27 cellular contexts compared by ENCODE assay signal in the genomic region with DNA sequence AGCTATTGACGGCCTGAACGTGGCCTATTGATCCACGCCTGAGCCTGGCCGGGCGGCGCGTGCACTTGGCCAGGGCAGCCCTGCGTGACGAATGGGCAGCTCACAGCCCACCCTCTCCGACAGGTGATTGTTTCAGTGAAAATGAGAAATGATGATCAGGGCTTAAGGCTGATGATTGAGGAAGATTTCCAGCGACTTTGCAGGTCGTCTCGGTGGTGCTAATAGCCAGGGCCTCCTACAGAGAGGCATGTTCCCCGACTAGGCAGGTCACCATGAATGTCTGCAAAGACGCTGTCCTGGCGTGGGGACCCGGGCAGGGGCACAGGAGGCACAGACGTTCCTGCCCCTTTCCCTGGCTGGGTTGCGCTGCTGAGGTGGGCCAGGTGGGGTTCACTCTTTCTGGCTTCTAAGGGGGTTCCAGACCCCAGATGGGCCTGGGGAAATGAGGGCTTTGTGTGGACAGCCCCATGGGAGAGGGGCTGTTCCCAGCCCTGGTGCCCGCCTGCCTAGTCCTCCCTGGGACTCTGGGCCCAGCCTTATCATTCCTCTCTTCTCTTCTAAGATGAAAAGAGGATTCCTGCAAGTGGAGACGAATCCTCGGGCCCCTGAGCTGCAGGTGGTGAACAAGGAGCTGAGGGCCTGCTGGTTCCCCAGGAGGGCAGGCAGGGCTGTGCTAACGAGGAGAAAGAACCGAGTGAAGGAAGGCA.
DNase-seq lines count a peak whose midpoint lies in the region; ATAC-seq and TF ChIP-seq lines count a peak whose summit lies in the region.
"Had no signal": no experiment of that assay in that cellular context is flagged by ENCODE, and none has a peak within 500 bp of the region (broad histone marks: within the 10 kb centered on the region; RNA-seq: fewer than 3 reads in every experiment).

No MANE protein-coding gene starts in this region.

- TF ChIP-seq POLR2A in adrenal gland (IDR thresholded peaks at IDR 0.05): no peak
- no peak for TF ChIP-seq POLR2A in spleen (IDR thresholded peaks at IDR 0.05)

- no peaks in the 10 kb centered on the region for H3K27me3 ChIP-seq in adrenal gland
- H3K27me3 ChIP-seq in spleen (replicated peaks in 1 of 7): peaks cover 0 to 50% (median 10%) of the 10 kb centered on the region in 7 donors
- H3K27me3 ChIP-seq in GM23248 (replicated peaks; ENCODE audit: insufficient read depth): no peaks in the 10 kb centered on the region
- H3K27me3 ChIP-seq: hepatocyte, MG63, neutrophil, thyroid gland had no signal

- H2AFZ ChIP-seq in GM23248: no peak overlapping the region
- H2AFZ ChIP-seq: hepatocyte had no signal

- H3K36me3 ChIP-seq in adrenal gland (replicated peaks in 1 of 2): no peaks in the 10 kb centered on the region
- no peaks in the 10 kb centered on the region for H3K36me3 ChIP-seq in spleen
- no peaks in the 10 kb centered on the region for H3K36me3 ChIP-seq in GM23248 (ENCODE audit: low read depth)
- H3K36me3 ChIP-seq: esophagus muscularis mucosa, MG63, neutrophil, thyroid gland had no signal

- in situ Hi-C loops in GM23248 (cut with MboI): no loop called here

- H3K79me2 ChIP-seq in GM23248 (ENCODE audit: insufficient read depth): no peaks in the 10 kb centered on the region
- H3K79me2 ChIP-seq: hepatocyte had no signal

- H3F3A ChIP-seq in GM23248 (ENCODE audit: insufficient read depth): no peaks in the 10 kb centered on the region

- H3K4me2 ChIP-seq in GM23248 (ENCODE audit: unreplicated experiment): no peak overlapping the region
- H3K4me2 ChIP-seq: hepatocyte had no signal

- intact Hi-C loops in adrenal gland (cut with DNase I) (no loop called here), left colon (cut with DNase I, micrococcal nuclease) (no loop called here), spleen (cut with DNase I; ENCODE audit: low total_unique reads) (no loop called here)

- no peak overlapping the region for H3K4me3 ChIP-seq in adrenal gland
- H3K4me3 ChIP-seq in spleen: no peak overlapping the region
- no peak overlapping the region for H3K4me3 ChIP-seq in GM23248
- H3K4me3 ChIP-seq: esophagus muscularis mucosa, hepatocyte, lung, MG63, thyroid gland had no signal

- H3K27ac ChIP-seq in adrenal gland (peak overlapping the region in 1 of 5 donors; percentile 81), spleen (peak overlapping the region in 1 of 8 donors; percentile 28), GM23248 (no peak overlapping the region)
- H3K27ac ChIP-seq: esophagus muscularis mucosa, hepatocyte, neutrophil, thyroid gland had no signal

- H3K4me1 ChIP-seq in adrenal gland (replicated peaks in 1 of 2): peaks cover 0 to 14% of the 10 kb centered on the region in 2 donors
- peaks cover 0 to 46% (median 12%) of the 10 kb centered on the region in 6 donors for H3K4me1 ChIP-seq in spleen
- H3K4me1 ChIP-seq in GM23248 (ENCODE audit: insufficient read depth): no peaks in the 10 kb centered on the region
- H3K4me1 ChIP-seq: Caco-2, thyroid gland had no signal

- no peaks in the 10 kb centered on the region for H3K9me3 Mint-ChIP-seq in activated naive CD8-positive, alpha-beta T cell treated with anti-CD3 and anti-CD28 coated beads, Interleukin-2, amount 10 ng/mL, durations not matched to agents 7 days and 5 days
- H3K9me3 Mint-ChIP-seq in activated naive CD8-positive, alpha-beta T cell treated with anti-CD3 and anti-CD28 coated beads, Interleukin-2, amount 50 U/mL, for 24 hours: no peaks in the 10 kb centered on the region
- H3K9me3 Mint-ChIP-seq: activated B cell treated with CpG ODN at 0.5 μM for 24 hours; activated CD4-positive, alpha-beta memory T cell treated with anti-CD3 and anti-CD28 coated beads, Interleukin-2, amount 10 ng/mL, durations not matched to agents 7 days and 5 days had no signal

- whole genome bisulfite sequencing in adrenal gland, 4 donors: 79 to 87% (median 84%) methylated on average over 5 to 24 of the region's 24 CpGs
- 79 to 85% (median 83%) methylated on average over 20 to 24 of the region's 24 CpGs for WGBS in spleen, 5 donors
- 30 to 37% methylated on average over 24 of the region's 24 CpGs for WGBS in GM23248 (ENCODE audit: low coverage in 1 of 2, low lambda C conversion rate in 2 of 2, missing lambda C conversion rate in 2 of 2), 2 experiments

- DNase-seq in activated naive CD8-positive, alpha-beta T cell treated with anti-CD3 and anti-CD28 coated beads, Interleukin-2, amount 10 ng/mL, durations not matched to agents 7 days and 5 days: peak; percentile 16
- DNase-seq in activated naive CD8-positive, alpha-beta T cell treated with anti-CD3 and anti-CD28 coated beads, Interleukin-2, amount 50 U/mL, for 24 hours: no peak
- DNase-seq in adrenal gland: peak in 4 of 7 donors; percentile 5 to 50 (median 12)
- peak; percentile 1 to 15 for DNase-seq in left colon
- peak; percentile 64 for DNase-seq in spleen
- no peak for DNase-seq in superior temporal gyrus (ENCODE audit: extremely low spot score)
- no peak for DNase-seq in GM23248
- DNase-seq: ACHN; activated B cell treated with CpG ODN at 0.5 μM for 24 hours; activated CD4-positive, alpha-beta memory T cell treated with anti-CD3 and anti-CD28 coated beads, Interleukin-2, amount 10 ng/mL, durations not matched to agents 7 days and 5 days; activated T-cell treated with anti-CD3 and anti-CD28 coated beads for 4 hours; amygdala; cortex of kidney; DMS79 treated with DMSO at 0.1 percent for 48 hours; foreskin melanocyte; KBM-7; MG63; NCI-H1436; stimulated activated CD4-positive, alpha-beta T cell treated with anti-CD3 and anti-CD28 coated beads, Interleukin-12 subunit alpha, Interleukin-12 subunit beta, amount 100 ng/mL, for 4 hours; stimulated activated naive CD8-positive, alpha-beta T cell treated with anti-CD3 and anti-CD28 coated beads, Interleukin-15, Interleukin-2, amounts not matched to agents 100 U/mL and 50 U/mL, for 24 hours; thyroid gland had no signal

- POLR2A ChIA-PET in activated naive CD8-positive, alpha-beta T cell treated with anti-CD3 and anti-CD28 coated beads, Interleukin-2, amount 10 ng/mL, durations not matched to agents 7 days and 5 days (lab: Charles Lee): no interaction called here

- no peaks in the 10 kb centered on the region for H3K27me3 Mint-ChIP-seq in activated naive CD8-positive, alpha-beta T cell treated with anti-CD3 and anti-CD28 coated beads, Interleukin-2, amount 10 ng/mL, durations not matched to agents 7 days and 5 days
- H3K27me3 Mint-ChIP-seq in activated naive CD8-positive, alpha-beta T cell treated with anti-CD3 and anti-CD28 coated beads, Interleukin-2, amount 50 U/mL, for 24 hours: peaks cover 4% of the 10 kb centered on the region
- H3K27me3 Mint-ChIP-seq: activated CD4-positive, alpha-beta memory T cell treated with anti-CD3 and anti-CD28 coated beads, Interleukin-2, amount 10 ng/mL, durations not matched to agents 7 days and 5 days had no signal

- TF ChIP-seq CTCF in adrenal gland (IDR thresholded peaks at IDR 0.05): no peak
- TF ChIP-seq CTCF in spleen (IDR thresholded peaks at IDR 0.05 in 8 of 11, conservative IDR thresholded peaks at IDR 0.05 in 3 of 11): no peak

- no peak overlapping the region for H3K27ac Mint-ChIP-seq in activated naive CD8-positive, alpha-beta T cell treated with anti-CD3 and anti-CD28 coated beads, Interleukin-2, amount 10 ng/mL, durations not matched to agents 7 days and 5 days
- H3K27ac Mint-ChIP-seq in activated naive CD8-positive, alpha-beta T cell treated with anti-CD3 and anti-CD28 coated beads, Interleukin-2, amount 50 U/mL, for 24 hours: no peak overlapping the region
- H3K27ac Mint-ChIP-seq: activated B cell treated with CpG ODN at 0.5 μM for 24 hours; activated CD4-positive, alpha-beta memory T cell treated with anti-CD3 and anti-CD28 coated beads, Interleukin-2, amount 10 ng/mL, durations not matched to agents 7 days and 5 days had no signal

- H3K9me3 ChIP-seq in adrenal gland (replicated peaks in 1 of 3): no peaks in the 10 kb centered on the region
- no peaks in the 10 kb centered on the region for H3K9me3 ChIP-seq in spleen
- H3K9me3 ChIP-seq in GM23248 (ENCODE audit: low read depth): no peaks in the 10 kb centered on the region
- H3K9me3 ChIP-seq: Caco-2, esophagus muscularis mucosa, MG63, neutrophil, thyroid gland had no signal

- no peaks in the 10 kb centered on the region for H3K36me3 Mint-ChIP-seq in activated naive CD8-positive, alpha-beta T cell treated with anti-CD3 and anti-CD28 coated beads, Interleukin-2, amount 10 ng/mL, durations not matched to agents 7 days and 5 days
- H3K36me3 Mint-ChIP-seq in activated naive CD8-positive, alpha-beta T cell treated with anti-CD3 and anti-CD28 coated beads, Interleukin-2, amount 50 U/mL, for 24 hours (ENCODE audit: low read depth): no peaks in the 10 kb centered on the region

- H3K9me2 ChIP-seq in GM23248 (ENCODE audit: insufficient read depth): no peaks in the 10 kb centered on the region

- H3K4me3 Mint-ChIP-seq in activated naive CD8-positive, alpha-beta T cell treated with anti-CD3 and anti-CD28 coated beads, Interleukin-2, amount 10 ng/mL, durations not matched to agents 7 days and 5 days: no peak overlapping the region
- no peak overlapping the region for H3K4me3 Mint-ChIP-seq in activated naive CD8-positive, alpha-beta T cell treated with anti-CD3 and anti-CD28 coated beads, Interleukin-2, amount 50 U/mL, for 24 hours
- H3K4me3 Mint-ChIP-seq: activated B cell treated with CpG ODN at 0.5 μM for 24 hours; activated CD4-positive, alpha-beta memory T cell treated with anti-CD3 and anti-CD28 coated beads, Interleukin-2, amount 10 ng/mL, durations not matched to agents 7 days and 5 days had no signal

- ATAC-seq in activated naive CD8-positive, alpha-beta T cell treated with anti-CD3 and anti-CD28 coated beads, Interleukin-2, amount 10 ng/mL, durations not matched to agents 7 days and 5 days (ENCODE audit: low read depth): no peak
- no peak for ATAC-seq in activated naive CD8-positive, alpha-beta T cell treated with anti-CD3 and anti-CD28 coated beads, Interleukin-2, amount 50 U/mL, for 24 hours
- no peak for ATAC-seq in left colon
- ATAC-seq in GM21515 (IDR thresholded peaks at IDR 0.05; ENCODE audit: unreplicated experiment): no peak
- ATAC-seq: stimulated activated naive CD8-positive, alpha-beta T cell treated with anti-CD3 and anti-CD28 coated beads, Interleukin-15, Interleukin-2, amounts not matched to agents 100 U/mL and 50 U/mL, for 24 hours had no signal

- H4K20me1 ChIP-seq in GM23248 (ENCODE audit: insufficient read depth): no peaks in the 10 kb centered on the region

- no peaks in the 10 kb centered on the region for H3K4me1 Mint-ChIP-seq in activated naive CD8-positive, alpha-beta T cell treated with anti-CD3 and anti-CD28 coated beads, Interleukin-2, amount 10 ng/mL, durations not matched to agents 7 days and 5 days
- no peaks in the 10 kb centered on the region for H3K4me1 Mint-ChIP-seq in activated naive CD8-positive, alpha-beta T cell treated with anti-CD3 and anti-CD28 coated beads, Interleukin-2, amount 50 U/mL, for 24 hours
- H3K4me1 Mint-ChIP-seq: activated B cell treated with CpG ODN at 0.5 μM for 24 hours; activated CD4-positive, alpha-beta memory T cell treated with anti-CD3 and anti-CD28 coated beads, Interleukin-2, amount 10 ng/mL, durations not matched to agents 7 days and 5 days had no signal

- H3K9ac ChIP-seq in GM23248: no peak overlapping the region

Comparison
In these comparisons a context has a peak if more than half of its experiments do, and no peak if none do; other contexts are left out.
1. DNase-seq: peak in activated naive CD8-positive, alpha-beta T cell treated with anti-CD3 and anti-CD28 coated beads, Interleukin-2, amount 10 ng/mL, durations not matched to agents 7 days and 5 days (single experiment), adrenal gland (4 of 7), left colon (2 of 2) and spleen (single experiment); none in activated naive CD8-positive, alpha-beta T cell treated with anti-CD3 and anti-CD28 coated beads, Interleukin-2, amount 50 U/mL, for 24 hours (single experiment), superior temporal gyrus (single experiment) and GM23248 (single experiment).